In the genomic region with DNA sequence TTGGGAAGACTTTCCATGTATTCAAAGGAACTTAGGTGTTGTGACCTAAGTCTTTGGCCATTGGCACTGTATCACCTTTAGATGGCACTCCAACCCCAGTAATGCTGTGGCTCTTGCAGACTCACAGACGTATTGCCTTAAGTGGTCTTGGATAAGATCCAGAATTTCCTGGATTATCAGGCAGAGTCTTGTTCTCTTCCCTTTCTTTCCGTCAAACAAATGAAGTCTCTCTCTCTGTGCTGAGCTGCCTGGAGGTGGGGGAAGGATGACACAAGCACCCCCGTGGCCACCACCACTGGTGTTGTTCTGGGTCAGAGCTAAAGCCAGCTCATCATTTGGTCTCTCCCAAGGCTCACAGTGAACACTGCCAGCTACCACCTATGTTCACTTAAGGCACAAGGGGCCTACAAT, we compare ENCODE assay signal across 8 cellular contexts.
A peak's percentile ranks its signal among the peaks of the same experiment; 100 is the strongest.
DNase-seq lines count a peak whose midpoint lies in the region; ATAC-seq, FAIRE-seq and TF ChIP-seq lines count a peak whose summit lies in the region.

No MANE protein-coding gene starts in this region.

- H3K36me3 ChIP-seq in Loucy (ENCODE audit: insufficient read depth, low read length) (no peaks in the 10 kb centered on the region), SK-N-MC (ENCODE audit: insufficient read depth, low read length) (no peaks in the 10 kb centered on the region)

- H4K20me1 ChIP-seq in Loucy (ENCODE audit: insufficient read depth, low read length, poor library complexity, severe bottlenecking), result no peaks in the 10 kb centered on the region

- ATAC-seq in HG03175 (IDR thresholded peaks at IDR 0.05; ENCODE audit: unreplicated experiment) (no peak), esophagus mucosa (no peak)

- H2AFZ ChIP-seq in Loucy (ENCODE audit: low read length), result no peak overlapping the region

- H3K4me1 ChIP-seq in Loucy (ENCODE audit: insufficient read depth, low read length, poor library complexity, severe bottlenecking), result no peaks in the 10 kb centered on the region

- peak; percentile 57 for TF ChIP-seq CTCF in Loucy (conservative IDR thresholded peaks at IDR 0.05; ENCODE audit: low read length)

- no peak overlapping the region for H3K4me3 ChIP-seq in Loucy (ENCODE audit: low read length, poor library complexity, severe bottlenecking)
- H3K4me3 ChIP-seq in SK-N-MC, result no peak overlapping the region

- no peak overlapping the region for H3K9ac ChIP-seq in Loucy (ENCODE audit: low read depth, low read length, poor library complexity, severe bottlenecking)
- no peak overlapping the region for H3K9ac ChIP-seq in SK-N-MC (ENCODE audit: insufficient read length)

- no peak overlapping the region for H3K27ac ChIP-seq in SK-N-MC

- DNase-seq in Caki2 (ENCODE audit: low read depth) (peak; percentile 61), SK-N-MC (ENCODE audit: low read depth, low spot score) (peak; percentile 71), kidney glomerular epithelial cell (lab: John Stamatoyannopoulos, UW) (peak; percentile 65), GM19239 (ENCODE audit: insufficient read length, low spot score) (no peak)
- no peak for DNase-seq in activated CD4-positive, alpha-beta T cell treated with anti-CD3 and anti-CD28 coated beads, Interleukin-2, amount 50 U/mL, for 1 hour

- no peak for FAIRE-seq in GM19239 (lab: Jason Lieb, UNC)

- in situ Hi-C loops in Caki2 (cut with HindIII; ENCODE audit: low pct_unique_long_range_greater_than_20kb, low sequenced_read_pairs), result no loop called here

- H3K79me2 ChIP-seq in Loucy (ENCODE audit: insufficient read depth, low read length), result no peaks in the 10 kb centered on the region

- no peaks in the 10 kb centered on the region for H3K9me3 ChIP-seq in Loucy (ENCODE audit: insufficient read depth, low read depth, low read length)
- H3K9me3 ChIP-seq in SK-N-MC (ENCODE audit: low read depth, low read length), result no peaks in the 10 kb centered on the region

- H3K27me3 ChIP-seq in Loucy (ENCODE audit: insufficient read depth, low read length, poor library complexity, severe bottlenecking), result no peaks in the 10 kb centered on the region

- H3F3A ChIP-seq in Loucy (ENCODE audit: low read depth), result no peaks in the 10 kb centered on the region

- H3K9me2 ChIP-seq in Loucy (replicated peaks; ENCODE audit: low read depth, low read length), result no peaks in the 10 kb centered on the region

- no peak overlapping the region for H3K4me2 ChIP-seq in Loucy (ENCODE audit: low read depth, low read length, poor library complexity, severe bottlenecking)

Comparison
In these comparisons a context has a peak if more than half of its experiments do, and no peak if none do; other contexts are left out.
1. DNase-seq: peak in Caki2 (single experiment), SK-N-MC (single experiment) and kidney glomerular epithelial cell (single experiment); none in GM19239 (single experiment) and activated CD4-positive, alpha-beta T cell treated with anti-CD3 and anti-CD28 coated beads, Interleukin-2, amount 50 U/mL, for 1 hour (single experiment).